Comparison of ENCODE assay signal across 2 cellular contexts in the genomic region with DNA sequence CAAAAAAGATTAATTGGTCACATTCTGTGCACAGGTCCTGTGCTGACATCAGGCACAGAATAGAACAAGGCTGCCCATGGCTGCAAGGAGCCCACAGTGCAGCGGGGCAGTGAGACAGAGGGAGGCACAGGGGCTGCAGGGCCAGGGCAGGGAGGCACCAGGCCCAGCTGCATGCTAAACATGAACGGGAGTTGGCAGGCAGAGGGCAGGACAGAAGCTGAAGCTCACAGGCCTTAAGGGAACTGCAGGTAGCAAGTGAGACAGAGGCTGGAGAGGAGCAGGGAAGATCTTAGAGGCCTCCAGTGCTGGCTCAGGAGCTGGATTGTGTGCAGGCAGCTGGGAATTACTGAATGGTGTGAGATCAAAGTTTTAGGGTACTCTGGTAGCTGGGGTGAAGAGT.
TF ChIP-seq lines count a peak whose summit lies in the region.

No MANE protein-coding gene starts in this region.

TF ChIP-seq in SK-N-SH treated with all-trans-retinoic acid at 6 μM for 48 hours, 23 proteins besides CTCF, POLR2A, EP300 and RAD21 (continued from another document):
- TF ChIP-seq ZC3H10 (CRISPR knock-in tag; IDR thresholded peaks at IDR 0.05) (no peak), TOX (CRISPR knock-in tag; IDR thresholded peaks at IDR 0.05; ENCODE audit: borderline replicate concordance) (no peak), ZFP30 (CRISPR knock-in tag; IDR thresholded peaks at IDR 0.05) (no peak), BACH2 (CRISPR knock-in tag; IDR thresholded peaks at IDR 0.05; ENCODE audit: borderline replicate concordance) (no peak), CSDC2 (CRISPR knock-in tag; IDR thresholded peaks at IDR 0.05) (no peak), RARB (CRISPR knock-in tag; IDR thresholded peaks at IDR 0.05) (no peak), ZNF565 (CRISPR knock-in tag; conservative IDR thresholded peaks at IDR 0.05; ENCODE audit: low read depth) (no peak), PPARA (CRISPR knock-in tag; IDR thresholded peaks at IDR 0.05; ENCODE audit: borderline replicate concordance) (no peak), GLIS3 (CRISPR knock-in tag; IDR thresholded peaks at IDR 0.05) (no peak), OSR1 (CRISPR knock-in tag; IDR thresholded peaks at IDR 0.05) (no peak), ARNTL (CRISPR knock-in tag; IDR thresholded peaks at IDR 0.05; ENCODE audit: borderline replicate concordance, low read depth) (no peak), TCF4 (CRISPR knock-in tag; IDR thresholded peaks at IDR 0.05; ENCODE audit: borderline replicate concordance) (no peak)
- TF ChIP-seq, protein P1, sequence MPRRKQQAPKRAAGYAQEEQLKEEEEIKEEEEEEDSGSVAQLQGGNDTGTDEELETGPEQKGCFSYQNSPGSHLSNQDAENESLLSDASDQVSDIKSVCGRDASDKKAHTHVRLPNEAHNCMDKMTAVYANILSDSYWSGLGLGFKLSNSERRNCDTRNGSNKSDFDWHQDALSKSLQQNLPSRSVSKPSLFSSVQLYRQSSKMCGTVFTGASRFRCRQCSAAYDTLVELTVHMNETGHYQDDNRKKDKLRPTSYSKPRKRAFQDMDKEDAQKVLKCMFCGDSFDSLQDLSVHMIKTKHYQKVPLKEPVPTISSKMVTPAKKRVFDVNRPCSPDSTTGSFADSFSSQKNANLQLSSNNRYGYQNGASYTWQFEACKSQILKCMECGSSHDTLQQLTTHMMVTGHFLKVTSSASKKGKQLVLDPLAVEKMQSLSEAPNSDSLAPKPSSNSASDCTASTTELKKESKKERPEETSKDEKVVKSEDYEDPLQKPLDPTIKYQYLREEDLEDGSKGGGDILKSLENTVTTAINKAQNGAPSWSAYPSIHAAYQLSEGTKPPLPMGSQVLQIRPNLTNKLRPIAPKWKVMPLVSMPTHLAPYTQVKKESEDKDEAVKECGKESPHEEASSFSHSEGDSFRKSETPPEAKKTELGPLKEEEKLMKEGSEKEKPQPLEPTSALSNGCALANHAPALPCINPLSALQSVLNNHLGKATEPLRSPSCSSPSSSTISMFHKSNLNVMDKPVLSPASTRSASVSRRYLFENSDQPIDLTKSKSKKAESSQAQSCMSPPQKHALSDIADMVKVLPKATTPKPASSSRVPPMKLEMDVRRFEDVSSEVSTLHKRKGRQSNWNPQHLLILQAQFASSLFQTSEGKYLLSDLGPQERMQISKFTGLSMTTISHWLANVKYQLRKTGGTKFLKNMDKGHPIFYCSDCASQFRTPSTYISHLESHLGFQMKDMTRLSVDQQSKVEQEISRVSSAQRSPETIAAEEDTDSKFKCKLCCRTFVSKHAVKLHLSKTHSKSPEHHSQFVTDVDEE (CRISPR knock-in tag; IDR thresholded peaks at IDR 0.05), result no peak
- TF ChIP-seq, protein P2, sequence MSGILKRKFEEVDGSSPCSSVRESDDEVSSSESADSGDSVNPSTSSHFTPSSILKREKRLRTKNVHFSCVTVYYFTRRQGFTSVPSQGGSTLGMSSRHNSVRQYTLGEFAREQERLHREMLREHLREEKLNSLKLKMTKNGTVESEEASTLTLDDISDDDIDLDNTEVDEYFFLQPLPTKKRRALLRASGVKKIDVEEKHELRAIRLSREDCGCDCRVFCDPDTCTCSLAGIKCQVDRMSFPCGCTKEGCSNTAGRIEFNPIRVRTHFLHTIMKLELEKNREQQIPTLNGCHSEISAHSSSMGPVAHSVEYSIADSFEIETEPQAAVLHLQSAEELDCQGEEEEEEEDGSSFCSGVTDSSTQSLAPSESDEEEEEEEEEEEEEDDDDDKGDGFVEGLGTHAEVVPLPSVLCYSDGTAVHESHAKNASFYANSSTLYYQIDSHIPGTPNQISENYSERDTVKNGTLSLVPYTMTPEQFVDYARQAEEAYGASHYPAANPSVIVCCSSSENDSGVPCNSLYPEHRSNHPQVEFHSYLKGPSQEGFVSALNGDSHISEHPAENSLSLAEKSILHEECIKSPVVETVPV (CRISPR knock-in tag; IDR thresholded peaks at IDR 0.05), result no peak

TF ChIP-seq in SK-N-SH, 30 proteins besides CTCF, POLR2A, EP300 and RAD21 (continued from another document):
- TF ChIP-seq, protein P3, sequence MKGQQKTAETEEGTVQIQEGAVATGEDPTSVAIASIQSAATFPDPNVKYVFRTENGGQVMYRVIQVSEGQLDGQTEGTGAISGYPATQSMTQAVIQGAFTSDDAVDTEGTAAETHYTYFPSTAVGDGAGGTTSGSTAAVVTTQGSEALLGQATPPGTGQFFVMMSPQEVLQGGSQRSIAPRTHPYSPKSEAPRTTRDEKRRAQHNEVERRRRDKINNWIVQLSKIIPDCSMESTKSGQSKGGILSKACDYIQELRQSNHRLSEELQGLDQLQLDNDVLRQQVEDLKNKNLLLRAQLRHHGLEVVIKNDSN (IDR thresholded peaks at IDR 0.05; ENCODE audit: borderline replicate concordance, low read depth), result no peak
- TF ChIP-seq MEF2A (IDR thresholded peaks at IDR 0.05; ENCODE audit: borderline replicate concordance, low read depth), result no peak
